Comparison of ENCODE assay signal across 1 cellular context in genomic region chr5:9761706-9762105, GRCh38.
TF ChIP-seq lines count a peak whose summit lies in the region.

No MANE protein-coding gene starts in this region.

TF ChIP-seq in H1, 55 proteins besides CTCF, POLR2A, EP300 and RAD21:
- no peak for TF ChIP-seq BRCA1 (IDR thresholded peaks at IDR 0.05; ENCODE audit: low read depth, low read length)
- no peak for TF ChIP-seq SP1 (IDR thresholded peaks at IDR 0.05; ENCODE audit: low read depth, low read length)
- no peak for TF ChIP-seq CEBPB (IDR thresholded peaks at IDR 0.05; ENCODE audit: low read depth, low read length)
- TF ChIP-seq MAFK (IDR thresholded peaks at IDR 0.05; ENCODE audit: low read depth, low read length) = no peak
- no peak for TF ChIP-seq RBBP5 (IDR thresholded peaks at IDR 0.05; ENCODE audit: borderline replicate concordance, low read depth, low read length)
- TF ChIP-seq TBP (IDR thresholded peaks at IDR 0.05; ENCODE audit: low read depth, low read length) = no peak
- TF ChIP-seq RNF2 (IDR thresholded peaks at IDR 0.05; ENCODE audit: borderline replicate concordance, low read depth, low read length, missing control alignments, poor library complexity, severe bottlenecking) = no peak
- no peak for TF ChIP-seq HDAC2 (IDR thresholded peaks at IDR 0.05; ENCODE audit: borderline replicate concordance in 1 of 2, low read depth in 2 of 2, low read length in 2 of 2)
- TF ChIP-seq E2F6 (IDR thresholded peaks at IDR 0.05) = no peak
- TF ChIP-seq CBX8 (IDR thresholded peaks at IDR 0.05; ENCODE audit: borderline replicate concordance, low read depth, low read length) = no peak
- TF ChIP-seq NANOG (IDR thresholded peaks at IDR 0.05; ENCODE audit: insufficient read depth, low read depth, low read length, poor library complexity, severe bottlenecking) = no peak
- no peak for TF ChIP-seq SIX5 (IDR thresholded peaks at IDR 0.05; ENCODE audit: low read depth, low read length)
- no peak for TF ChIP-seq HDAC6 (IDR thresholded peaks at IDR 0.05; ENCODE audit: low read depth, low read length)
- TF ChIP-seq CHD1 (IDR thresholded peaks at IDR 0.05; ENCODE audit: low read depth, low read length) = no peak
- no peak for TF ChIP-seq EGR1 (IDR thresholded peaks at IDR 0.05; ENCODE audit: borderline replicate concordance, low read depth, low read length)
- no peak for TF ChIP-seq SP4 (IDR thresholded peaks at IDR 0.05; ENCODE audit: low read length)
